ENCODE assay signal across 15 cellular contexts in the genomic region with DNA sequence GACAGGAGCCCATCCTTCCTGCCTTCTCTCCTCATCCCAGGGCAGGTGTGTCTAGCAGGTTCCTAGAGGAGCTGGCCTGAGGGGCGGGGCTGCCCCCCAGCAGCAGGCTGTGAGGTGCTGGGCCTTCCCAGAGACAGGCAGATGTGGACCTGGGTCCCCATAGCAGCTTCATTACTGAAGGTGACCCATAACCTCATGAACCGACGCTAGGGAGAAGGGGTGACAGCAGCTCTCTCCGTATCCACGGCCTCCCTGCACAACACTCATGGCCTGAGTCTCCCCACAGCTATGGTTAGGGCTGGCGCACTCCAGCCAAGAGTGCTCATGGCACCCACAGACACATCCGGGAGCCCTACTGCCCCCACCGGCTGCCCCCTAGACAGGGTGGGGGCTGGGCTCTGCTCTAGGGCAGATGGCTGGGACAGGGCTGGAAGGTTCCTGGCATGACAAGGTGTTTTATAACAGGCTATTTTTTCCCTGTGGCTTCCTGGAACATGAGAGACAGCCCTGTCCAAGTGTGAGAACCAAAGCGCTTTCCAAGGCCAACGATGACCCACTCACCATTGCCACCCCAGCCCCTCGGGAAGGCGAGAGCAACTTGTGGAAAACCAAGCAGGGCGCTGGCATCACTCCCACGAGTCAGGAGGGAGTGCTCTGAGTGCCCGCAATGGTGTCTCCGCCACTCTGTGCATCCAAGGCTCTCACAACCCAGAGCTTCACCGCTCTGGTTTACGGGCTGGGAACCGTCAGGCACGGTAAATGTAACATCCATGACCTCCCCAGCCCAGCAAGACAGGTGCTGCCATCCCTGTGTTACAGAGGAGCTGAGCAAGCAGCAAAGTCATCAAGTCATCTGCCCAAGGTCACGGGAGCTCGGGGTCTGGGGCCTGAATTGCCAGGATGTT.
"Had no signal": no experiment of that assay in that cellular context is flagged by ENCODE, and none has a peak within 500 bp of the region (broad histone marks: within the 10 kb centered on the region; RNA-seq: fewer than 3 reads in every experiment).

No MANE protein-coding gene starts in this region.

- H3K27me3 Mint-ChIP-seq: activated CD4-positive, alpha-beta T cell treated with anti-CD3 and anti-CD28 coated beads, Interleukin-2, amount 10 ng/mL, durations not matched to agents 7 days and 5 days; naive thymus-derived CD4-positive, alpha-beta T cell had no signal

- H3K9ac ChIP-seq: parathyroid adenoma had no signal

- H3K4me1 Mint-ChIP-seq: activated CD4-positive, alpha-beta T cell treated with anti-CD3 and anti-CD28 coated beads, Interleukin-2, amount 10 ng/mL, durations not matched to agents 7 days and 5 days had no signal

- H3K9me3 ChIP-seq: neutrophil, thyroid gland had no signal

- H3K27ac Mint-ChIP-seq: activated CD4-positive, alpha-beta T cell treated with anti-CD3 and anti-CD28 coated beads, Interleukin-2, amount 10 ng/mL, durations not matched to agents 7 days and 5 days; naive thymus-derived CD4-positive, alpha-beta T cell had no signal

- H3K4me3 ChIP-seq: thyroid gland had no signal

- DNase-seq: activated CD4-positive, alpha-beta T cell treated with anti-CD3 and anti-CD28 coated beads, Interleukin-2, amount 10 ng/mL, durations not matched to agents 7 days and 5 days; activated CD8-positive, alpha-beta memory T cell treated with anti-CD3 and anti-CD28 coated beads, Interleukin-2, amount 50 U/mL, for 4 hours; activated effector memory CD4-positive, alpha-beta T cell treated with Interleukin-2 at 50 U/mL for 16 hours; activated naive CD4-positive, alpha-beta T cell treated with anti-CD3 and anti-CD28 coated beads, Interleukin-2, amount 50 U/mL, for 16 hours; activated T-cell treated with anti-CD3 and anti-CD28 coated beads, Interleukin-2, amount 50 U/mL, for 48 hours; foreskin keratinocyte; mesendoderm; naive thymus-derived CD4-positive, alpha-beta T cell; stimulated activated CD4-positive, alpha-beta T cell treated with anti-CD3 and anti-CD28 coated beads, Interleukin-2, amount 100 ng/mL, for 24 hours; stimulated activated naive CD4-positive, alpha-beta T cell treated with Interleukin-2 at 50 U/mL for 16 hours; T-helper 1 cell; T-helper 9 cell; thyroid gland had no signal

- H3K27me3 ChIP-seq: foreskin keratinocyte, neutrophil, thyroid gland had no signal

- H3K27ac ChIP-seq: foreskin keratinocyte, neutrophil, parathyroid adenoma, thyroid gland had no signal

- H3K9me3 Mint-ChIP-seq: activated CD4-positive, alpha-beta T cell treated with anti-CD3 and anti-CD28 coated beads, Interleukin-2, amount 10 ng/mL, durations not matched to agents 7 days and 5 days; naive thymus-derived CD4-positive, alpha-beta T cell had no signal

- H3K4me3 Mint-ChIP-seq: activated CD4-positive, alpha-beta T cell treated with anti-CD3 and anti-CD28 coated beads, Interleukin-2, amount 10 ng/mL, durations not matched to agents 7 days and 5 days; naive thymus-derived CD4-positive, alpha-beta T cell had no signal

- H3K4me1 ChIP-seq: foreskin keratinocyte, parathyroid adenoma had no signal

- ATAC-seq: foreskin keratinocyte; naive thymus-derived CD4-positive, alpha-beta T cell had no signal
